24 cellular contexts compared by ENCODE assay signal in the genomic region with DNA sequence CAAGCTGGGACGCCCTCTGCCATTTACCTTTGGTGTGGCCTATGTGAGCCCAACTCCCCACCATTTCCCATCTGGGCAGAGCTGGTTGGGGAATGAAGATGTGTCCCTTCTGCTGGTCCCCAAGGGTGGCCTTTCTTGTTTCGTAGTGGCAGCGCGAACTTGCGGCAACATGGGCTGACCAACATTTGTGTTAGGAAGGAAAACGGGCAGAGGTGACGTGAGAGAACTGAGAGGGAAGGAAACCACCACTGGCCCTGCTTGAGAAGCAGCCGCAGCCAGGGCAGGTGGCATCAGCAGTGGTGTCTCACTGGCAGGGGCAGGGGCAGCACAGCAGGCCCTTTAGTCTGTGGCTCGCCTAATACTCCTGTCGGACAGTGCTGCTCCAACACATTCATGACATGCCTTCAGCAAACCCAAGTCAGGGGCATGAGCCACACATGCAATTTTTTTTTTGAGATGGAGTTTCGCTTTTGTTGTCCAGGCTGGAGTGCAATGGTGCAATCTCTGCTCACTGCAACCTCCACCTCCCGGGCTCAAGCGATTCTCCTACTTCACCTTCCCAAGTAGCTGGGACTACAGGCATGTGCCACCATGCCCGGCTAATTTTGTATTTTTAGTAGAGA. TPM values are rescaled to one million over a fixed set of nuclear protein-coding genes. Genes with fewer than 3 reads are reported as not detected.
"Had no signal": no experiment of that assay in that cellular context is flagged by ENCODE, and none has a peak within 500 bp of the region (broad histone marks: within the 10 kb centered on the region; RNA-seq: fewer than 3 reads in every experiment).

No MANE protein-coding gene starts in this region.

- H3K4me1 ChIP-seq: Peyer's patch, SJSA1 had no signal

- H3K9me3 ChIP-seq: Peyer's patch had no signal

- H3K36me3 Mint-ChIP-seq: IgD-negative memory B cell had no signal

- H3K27ac ChIP-seq: HL-60, PC-9, Peyer's patch, SJSA1, SK-N-MC had no signal

- H3K27ac Mint-ChIP-seq: IgD-negative memory B cell had no signal

- FAIRE-seq: HTR-8/SVneo had no signal

- H3K9me3 Mint-ChIP-seq: IgD-negative memory B cell had no signal

- H3K4me3 Mint-ChIP-seq: IgD-negative memory B cell had no signal

- H3K4me3 ChIP-seq: PC-9, Peyer's patch, SJSA1, SK-N-MC had no signal

- DNase-seq: KBM-7, NCI-H1092, NCI-H1436, NCI-H187, NCI-H2029, NCI-H2081 treated with DMSO at 0.1 percent for 48 hours, NCI-H2171, NCI-H226, NCI-H446, NCI-H510A, NCI-H524 treated with DMSO at 0.1 percent for 48 hours, NCI-H774, OCI-M1, PC-9, Right ventricle myocardium superior, SIG-M5 had no signal

- H3K4me2 ChIP-seq: PC-9 had no signal

- H3K27me3 ChIP-seq: Peyer's patch, SJSA1 had no signal

- H3K36me3 ChIP-seq: Peyer's patch, SJSA1 had no signal

- H2AFZ ChIP-seq: PC-9 had no signal

RNA-seq across cellular contexts. Expression of gene LRRC74B, which starts 29.9 kb away (rescaled TPM):
- total RNA-seq: MCF 10A, PC-9, Peyer's patch, Right ventricle myocardium superior, SJSA1 had no signal
- polyA plus RNA-seq: IgD-negative memory B cell had no signal

RNA-seq across cellular contexts. Expression of gene SLC7A4, which starts 43.3 kb away (rescaled TPM):
- total RNA-seq: MCF 10A, PC-9, RPMI7951, SJSA1 had no signal
- polyA plus RNA-seq: IgD-negative memory B cell had no signal
